In the genomic region with DNA sequence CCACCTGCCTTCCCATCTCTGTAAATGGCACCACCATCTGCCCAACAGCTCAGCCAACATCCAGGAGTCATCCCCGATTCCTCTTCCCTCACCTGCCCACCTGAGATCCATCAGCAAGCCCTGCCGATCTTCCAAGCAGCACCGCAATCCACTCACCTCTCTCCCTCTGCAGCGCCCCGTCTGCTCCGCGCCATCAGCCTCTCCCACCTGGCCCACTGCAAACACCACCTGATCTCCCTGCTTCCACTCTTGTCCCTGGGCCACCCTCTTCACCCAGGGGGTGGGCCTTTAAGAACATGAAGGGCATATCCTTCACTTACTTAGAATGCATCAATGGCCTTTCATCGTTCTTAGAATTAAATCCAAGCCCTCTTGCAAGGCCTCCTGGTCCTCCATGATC, we compare ENCODE assay signal across 18 cellular contexts.
A peak's percentile ranks its signal among the peaks of the same experiment; 100 is the strongest.
DNase-seq lines count a peak whose midpoint lies in the region; ATAC-seq and TF ChIP-seq lines count a peak whose summit lies in the region.
"Had no signal": no experiment of that assay in that cellular context is flagged by ENCODE, and none has a peak within 500 bp of the region (broad histone marks: within the 10 kb centered on the region; RNA-seq: fewer than 3 reads in every experiment).

No MANE protein-coding gene starts in this region.

- H3K4me3 ChIP-seq in neuronal stem cell (ENCODE audit: low read length in 2 of 2), result no peak overlapping the region
- H3K4me3 ChIP-seq in sigmoid colon, result no peak overlapping the region
- H3K4me3 ChIP-seq in adrenal gland, result no peak overlapping the region
- no peak overlapping the region for H3K4me3 ChIP-seq in effector memory CD4-positive, alpha-beta T cell (ENCODE audit: insufficient read depth, low read depth, low read length, poor library complexity, severe bottlenecking)
- H3K4me3 ChIP-seq: GM23248 had no signal

- H3K4me1 ChIP-seq in neuronal stem cell (ENCODE audit: control insufficient read depth in 2 of 2, insufficient read depth in 1 of 2, low read depth in 1 of 2, low read length in 2 of 2) (no peaks in the 10 kb centered on the region), sigmoid colon (peaks cover 0 to 32% (median 20%) of the 10 kb centered on the region in 4 donors), adrenal gland (replicated peaks in 1 of 2) (peaks cover 0 to 13% of the 10 kb centered on the region in 2 donors)
- no peaks in the 10 kb centered on the region for H3K4me1 ChIP-seq in effector memory CD4-positive, alpha-beta T cell (ENCODE audit: control insufficient read depth, insufficient read depth, low read length, poor library complexity, severe bottlenecking)
- H3K4me1 ChIP-seq: BE2C had no signal

- H4K91ac ChIP-seq in neuronal stem cell (ENCODE audit: low read depth, low read length, poor library complexity), result no peak overlapping the region

- TF ChIP-seq EP300 in sigmoid colon (IDR thresholded peaks at IDR 0.05), result no peak

- no peak overlapping the region for H2BK5ac ChIP-seq in neuronal stem cell (ENCODE audit: low read length)

- no peaks in the 10 kb centered on the region for H3K36me3 ChIP-seq in neuronal stem cell (replicated peaks in 1 of 2; ENCODE audit: control insufficient read depth in 2 of 2, insufficient read depth in 2 of 2, low read length in 2 of 2)
- no peaks in the 10 kb centered on the region for H3K36me3 ChIP-seq in sigmoid colon
- no peaks in the 10 kb centered on the region for H3K36me3 ChIP-seq in adrenal gland (replicated peaks in 1 of 2)
- no peaks in the 10 kb centered on the region for H3K36me3 ChIP-seq in effector memory CD4-positive, alpha-beta T cell (ENCODE audit: control insufficient read depth, insufficient read depth, low read length)
- H3K36me3 ChIP-seq: BE2C had no signal

- intact Hi-C loops in sigmoid colon (cut with DNase I), result no loop called here
- intact Hi-C loops in adrenal gland (cut with DNase I), result loop anchor here in 1 of 2 donors (10.0 kb wide), 1 partner anchor 62 kb away; no protein-coding TSS in a partner anchor

- TF ChIP-seq CTCF in sigmoid colon (IDR thresholded peaks at IDR 0.05) (no peak), adrenal gland (IDR thresholded peaks at IDR 0.05) (no peak)

- peak overlapping the region; percentile 6 to 52 for H3K27ac Mint-ChIP-seq in stimulated activated naive CD8-positive, alpha-beta T cell treated with anti-CD3 and anti-CD28 coated beads, Interleukin-15, amount 100 ng/mL, for 72 hours
- H3K27ac Mint-ChIP-seq: CD4-positive, CD25-positive, alpha-beta regulatory T cell; CD8-positive, alpha-beta memory T cell; IgD-negative memory B cell had no signal

- no peak overlapping the region for H2BK120ac ChIP-seq in neuronal stem cell (ENCODE audit: low read depth, low read length)

- no peaks in the 10 kb centered on the region for H3K4me1 Mint-ChIP-seq in stimulated activated naive CD8-positive, alpha-beta T cell treated with anti-CD3 and anti-CD28 coated beads, Interleukin-15, amount 100 ng/mL, for 72 hours
- H3K4me1 Mint-ChIP-seq: CD4-positive, CD25-positive, alpha-beta regulatory T cell; CD8-positive, alpha-beta memory T cell; IgD-negative memory B cell had no signal

- peak overlapping the region; percentile 63 for H3K18ac ChIP-seq in neuronal stem cell (ENCODE audit: low read length)

- no peak overlapping the region for H3K9ac ChIP-seq in neuronal stem cell (ENCODE audit: low read depth, low read length, poor library complexity)
- H3K9ac ChIP-seq: GM23248 had no signal

- peak overlapping the region; percentile 27 for H2BK12ac ChIP-seq in neuronal stem cell (ENCODE audit: low read length)

- no peaks in the 10 kb centered on the region for H3K27me3 Mint-ChIP-seq in stimulated activated naive CD8-positive, alpha-beta T cell treated with anti-CD3 and anti-CD28 coated beads, Interleukin-15, amount 100 ng/mL, for 72 hours

- no peak overlapping the region for H3K4me3 Mint-ChIP-seq in stimulated activated naive CD8-positive, alpha-beta T cell treated with anti-CD3 and anti-CD28 coated beads, Interleukin-15, amount 100 ng/mL, for 72 hours
- H3K4me3 Mint-ChIP-seq: CD4-positive, CD25-positive, alpha-beta regulatory T cell; CD8-positive, alpha-beta memory T cell; IgD-negative memory B cell had no signal

- H2AK5ac ChIP-seq in neuronal stem cell (ENCODE audit: low read depth, low read length), result no peak overlapping the region

- H3K9me3 ChIP-seq in neuronal stem cell (replicated peaks in 1 of 2; ENCODE audit: control insufficient read depth in 2 of 2, insufficient read depth in 1 of 2, low read depth in 1 of 2, low read length in 2 of 2) (no peaks in the 10 kb centered on the region), sigmoid colon (no peaks in the 10 kb centered on the region), adrenal gland (replicated peaks in 1 of 3) (no peaks in the 10 kb centered on the region)
- H3K9me3 ChIP-seq in effector memory CD4-positive, alpha-beta T cell (ENCODE audit: control insufficient read depth, low read length), result no peaks in the 10 kb centered on the region
- H3K9me3 ChIP-seq: BE2C had no signal

- ATAC-seq in stimulated activated naive CD8-positive, alpha-beta T cell treated with anti-CD3 and anti-CD28 coated beads, Interleukin-15, amount 100 ng/mL, for 72 hours, result no peak
- no peak for ATAC-seq in stimulated activated naive CD8-positive, alpha-beta T cell treated with anti-CD3 and anti-CD28 coated beads, Interleukin-15, Interleukin-2, amounts not matched to agents 100 U/mL and 50 U/mL, for 24 hours
- ATAC-seq: HepG2 had no signal

- H2AFZ ChIP-seq in neuronal stem cell (ENCODE audit: low read length), result no peak overlapping the region
- H2AFZ ChIP-seq: GM23248 had no signal

- H3K27me3 ChIP-seq in neuronal stem cell (ENCODE audit: control insufficient read depth in 3 of 3, insufficient read depth in 3 of 3, low read depth in 1 of 3, low read length in 3 of 3) (no peaks in the 10 kb centered on the region), sigmoid colon (no peaks in the 10 kb centered on the region), adrenal gland (no peaks in the 10 kb centered on the region)
- H3K27me3 ChIP-seq in effector memory CD4-positive, alpha-beta T cell (replicated peaks; ENCODE audit: control insufficient read depth, insufficient read depth, low read length, poor library complexity, severe bottlenecking), result no peaks in the 10 kb centered on the region
- H3K27me3 ChIP-seq: BE2C had no signal

- H2BK15ac ChIP-seq in neuronal stem cell (ENCODE audit: low read length), result no peak overlapping the region

- no CpG with 5 or more reads among the region's 8 CpGs for WGBS in neuronal stem cell (ENCODE audit: extremely low coverage in 2 of 2, insufficient read length in 2 of 2, insufficient replicate concordance in 1 of 2), 2 donors
- 94 to 95% methylated on average over 8 of the region's 8 CpGs for WGBS in sigmoid colon, 2 donors
- WGBS in adrenal gland, 4 donors, result 95 to 99% (median 97%) methylated on average over 8 of the region's 8 CpGs

- no peak overlapping the region for H3K14ac ChIP-seq in neuronal stem cell (ENCODE audit: low read length)

- no peak overlapping the region for H4K8ac ChIP-seq in neuronal stem cell (ENCODE audit: low read depth, low read length)

- H3K9me3 Mint-ChIP-seq in stimulated activated naive CD8-positive, alpha-beta T cell treated with anti-CD3 and anti-CD28 coated beads, Interleukin-15, amount 100 ng/mL, for 72 hours, result no peaks in the 10 kb centered on the region
- H3K9me3 Mint-ChIP-seq: CD8-positive, alpha-beta memory T cell; IgD-negative memory B cell had no signal

- H3K27ac ChIP-seq in neuronal stem cell (replicated peaks; ENCODE audit: low read length) (no peak overlapping the region), sigmoid colon (no peak overlapping the region), adrenal gland (no peak overlapping the region)
- no peak overlapping the region for H3K27ac ChIP-seq in effector memory CD4-positive, alpha-beta T cell (ENCODE audit: insufficient read depth, low read length, poor library complexity, severe bottlenecking)
- H3K27ac ChIP-seq: GM23248 had no signal

- peak overlapping the region; percentile 32 for H3K23ac ChIP-seq in neuronal stem cell (ENCODE audit: low read depth, low read length, poor library complexity)

- H3K4me2 ChIP-seq in neuronal stem cell (ENCODE audit: insufficient read depth, low read length, poor library complexity, severe bottlenecking), result no peak overlapping the region

- no peak overlapping the region for H3K4ac ChIP-seq in neuronal stem cell (ENCODE audit: low read length)

- no peak for DNase-seq in stimulated activated naive CD8-positive, alpha-beta T cell treated with anti-CD3 and anti-CD28 coated beads, Interleukin-15, amount 100 ng/mL, for 72 hours
- no peak for DNase-seq in stimulated activated naive CD8-positive, alpha-beta T cell treated with anti-CD3 and anti-CD28 coated beads, Interleukin-15, Interleukin-2, amounts not matched to agents 100 U/mL and 50 U/mL, for 24 hours
- DNase-seq in NCI-H2171 treated with DMSO at 0.1 percent for 48 hours (lab: John Stamatoyannopoulos, UW) (peak; percentile 59), neuronal stem cell (ENCODE audit: low spot score) (no peak), sigmoid colon (peak; percentile 12), adrenal gland (no peak)
- no peak for DNase-seq in effector CD4-positive, alpha-beta T cell
- no peak for DNase-seq in effector memory CD4-positive, alpha-beta T cell
- DNase-seq: BE2C; C1 segment of cervical spinal cord; CD4-positive, CD25-positive, alpha-beta regulatory T cell; CD8-positive, alpha-beta memory T cell; COR-L47; DMS 273 treated with DMSO at 0.1 percent for 48 hours; GM23248; HCEC 1CT had no signal

- H3K79me1 ChIP-seq in neuronal stem cell (ENCODE audit: low read depth, low read length), result no peaks in the 10 kb centered on the region

- TF ChIP-seq POLR2A in sigmoid colon (IDR thresholded peaks at IDR 0.05) (no peak), adrenal gland (IDR thresholded peaks at IDR 0.05) (no peak)

Comparison
In these comparisons a context has a peak if more than half of its experiments do, and no peak if none do; other contexts are left out.
1. DNase-seq: peak in NCI-H2171 treated with DMSO at 0.1 percent for 48 hours (single experiment) and sigmoid colon (single experiment); none in stimulated activated naive CD8-positive, alpha-beta T cell treated with anti-CD3 and anti-CD28 coated beads, Interleukin-15, amount 100 ng/mL, for 72 hours (0 of 2), stimulated activated naive CD8-positive, alpha-beta T cell treated with anti-CD3 and anti-CD28 coated beads, Interleukin-15, Interleukin-2, amounts not matched to agents 100 U/mL and 50 U/mL, for 24 hours (single experiment), neuronal stem cell (single experiment), effector CD4-positive, alpha-beta T cell (single experiment), adrenal gland (0 of 7) and effector memory CD4-positive, alpha-beta T cell (0 of 3).